ENCODE assay signal across 16 cellular contexts in genomic region chr22:22462813-22463567, GRCh38. TPM values are rescaled to one million over a fixed set of nuclear protein-coding genes. Genes with fewer than 3 reads are reported as not detected.
DNase-seq lines count a peak whose midpoint lies in the region; ATAC-seq, FAIRE-seq and TF ChIP-seq lines count a peak whose summit lies in the region.
"Had no signal": no experiment of that assay in that cellular context is flagged by ENCODE, and none has a peak within 500 bp of the region (broad histone marks: within the 10 kb centered on the region; RNA-seq: fewer than 3 reads in every experiment).

No MANE protein-coding gene starts in this region.

- H3K27ac ChIP-seq in A673 (ENCODE audit: low read depth, low read length, poor library complexity, severe bottlenecking) (no peak overlapping the region), H1 (ENCODE audit: low read depth, low read length) (no peak overlapping the region), stomach (no peak overlapping the region), coronary artery (no peak overlapping the region)

- no peak overlapping the region for H3K4me3 ChIP-seq in A673 (ENCODE audit: low read depth, low read length, poor library complexity, severe bottlenecking)
- H3K4me3 ChIP-seq in NB4 (ENCODE audit: low read depth, low read length) = no peak overlapping the region
- H3K4me3 ChIP-seq in H1 (ENCODE audit: extremely low read depth in 1 of 4, insufficient read depth in 2 of 4, low read depth in 3 of 4, low read length in 4 of 4) = no peak overlapping the region
- no peak overlapping the region for H3K4me3 ChIP-seq in stomach
- no peak overlapping the region for H3K4me3 ChIP-seq in coronary artery

- no peak for FAIRE-seq in H1 (lab: Jason Lieb, UNC)

- H3K18ac ChIP-seq in H1 (ENCODE audit: extremely low read depth, low read length) = no peak overlapping the region

- DNase-seq in A673 (ENCODE audit: low spot score) (peak; percentile 45), EH (ENCODE audit: low read depth) (peak; percentile 5), NB4 (ENCODE audit: low read depth) (peak; percentile 18), H1 (ENCODE audit: low read depth in 1 of 2, low spot score in 2 of 2) (no peak), stomach (no peak), coronary artery (ENCODE audit: low spot score) (no peak), NCI-H187 (lab: John Stamatoyannopoulos, UW) (no peak)
- DNase-seq: activated CD8-positive, alpha-beta T cell treated with anti-CD3 and anti-CD28 coated beads for 36 hours; activated naive CD8-positive, alpha-beta T cell treated with anti-CD3 and anti-CD28 coated beads, Interleukin-2, amount 10 ng/mL, durations not matched to agents 7 days and 5 days; DMS79; effector memory CD4-positive, alpha-beta T cell; NCI-H446 treated with DMSO at 0.1 percent for 48 hours; right cardiac atrium had no signal

- no peak for ATAC-seq in GM21529 (IDR thresholded peaks at IDR 0.05; ENCODE audit: unreplicated experiment)
- ATAC-seq: activated CD8-positive, alpha-beta T cell treated with anti-CD3 and anti-CD28 coated beads for 36 hours; right cardiac atrium had no signal

- H2BK12ac ChIP-seq in H1 (ENCODE audit: low read depth, low read length) = no peak overlapping the region

- H3K23ac ChIP-seq in H1 (ENCODE audit: insufficient read length) = no peak overlapping the region

- intact Hi-C loops in A673 (cut with micrococcal nuclease; ENCODE audit: unreplicated experiment) (no loop called here), stomach (cut with DNase I; ENCODE audit: low total_unique reads) (loop anchor here (10.0 kb wide), 1 partner anchor 62 kb away; the partner anchor contains the start of gene ZNF280A)

- H2AFZ ChIP-seq in H1 (ENCODE audit: low read length) = no peak overlapping the region

- H2BK15ac ChIP-seq in H1 (ENCODE audit: low read length) = no peak overlapping the region

- H3K36me3 ChIP-seq in A673 (ENCODE audit: insufficient read depth, low read length, poor library complexity, severe bottlenecking) (no peaks in the 10 kb centered on the region), H1 (ENCODE audit: control insufficient read depth in 2 of 4, insufficient read depth in 4 of 4, low read length in 3 of 4) (no peaks in the 10 kb centered on the region), stomach (no peaks in the 10 kb centered on the region)

- H4K8ac ChIP-seq in H1 (ENCODE audit: extremely low read depth, insufficient read depth, low read length) = no peak overlapping the region

- H3K56ac ChIP-seq in H1 (replicated peaks; ENCODE audit: insufficient read length, low read depth, low read length) = no peak overlapping the region

- no peaks in the 10 kb centered on the region for H3K79me1 ChIP-seq in H1 (ENCODE audit: low read depth, low read length)

- TF ChIP-seq POLR2A in NB4 (IDR thresholded peaks at IDR 0.05; ENCODE audit: extremely low read depth, insufficient read length) (no peak), H1 (IDR thresholded peaks at IDR 0.05; ENCODE audit: control extremely low read depth in 1 of 2, low read depth in 2 of 2, low read length in 2 of 2) (no peak), stomach (IDR thresholded peaks at IDR 0.05) (no peak)

- H3K4me2 ChIP-seq in H1 (ENCODE audit: insufficient read depth in 1 of 2, low read depth in 2 of 2, low read length in 2 of 2) = 0 out of 4 replicates have a peak overlapping the region, but pooled peaks of 1 of the 2 experiments have one; percentile 16

- H3K4me1 ChIP-seq in A673 (ENCODE audit: insufficient read depth, low read length, poor library complexity, severe bottlenecking) (no peaks in the 10 kb centered on the region), H1 (replicated peaks in 1 of 4; ENCODE audit: control insufficient read depth in 3 of 4, insufficient read depth in 4 of 4, low read length in 3 of 4) (peaks cover 0 to 20% (median 3%) of the 10 kb centered on the region in 4 experiments; a peak in 3 of 7 replicates), stomach (peaks cover 0 to 3% (median 0%) of the 10 kb centered on the region in 4 donors)

- no peaks in the 10 kb centered on the region for H4K20me1 ChIP-seq in H1 (replicated peaks in 1 of 2; ENCODE audit: control insufficient read depth in 1 of 2, insufficient read depth in 2 of 2, low read length in 2 of 2)

- H3K4ac ChIP-seq in H1 (replicated peaks; ENCODE audit: insufficient read length, low read depth, low read length) = no peak overlapping the region

- no peak overlapping the region for H2BK120ac ChIP-seq in H1 (replicated peaks; ENCODE audit: low read depth, low read length)

- POLR2A ChIA-PET in A673 (lab: Charles Lee; ENCODE audit: low non-redundant PET) = no interaction called here
- POLR2A ChIA-PET in H1 (lab: Charles Lee; ENCODE audit: partially characterized antibody) = interaction anchor here (0.7 kb wide), 1 partner anchor 41 kb away, joined by 3 read pairs; no protein-coding TSS in a partner anchor

- H3K9ac ChIP-seq in H1 (replicated peaks in 1 of 4; ENCODE audit: extremely low read depth in 1 of 4, low read depth in 3 of 4, low read length in 3 of 4) = no peak overlapping the region

- CTCF ChIA-PET in A673 (lab: Charles Lee) = interaction anchor here (1.0 kb wide), 1 partner anchor 922 kb away, joined by 3 read pairs; no protein-coding TSS in a partner anchor
- CTCF ChIA-PET in H1 (lab: Charles Lee; ENCODE audit: partially characterized antibody) = interaction anchor here (0.6 to 12.8 kb wide), 48 partner anchors 10 to 824 kb away, joined by 3 to 206 read pairs (median 4); no protein-coding TSS in a partner anchor

- peak; percentile 9 to 26; a peak in 1 of 4 replicates for TF ChIP-seq RAD21 in H1 (IDR thresholded peaks at IDR 0.05 in 1 of 2, conservative IDR thresholded peaks at IDR 0.05 in 1 of 2; ENCODE audit: low read depth in 2 of 2, low read length in 2 of 2)

- no peak overlapping the region for H3K14ac ChIP-seq in H1 (ENCODE audit: insufficient read length)

- H3K27me3 ChIP-seq in A673 (replicated peaks; ENCODE audit: insufficient read depth, low read depth, low read length, poor library complexity) = no peaks in the 10 kb centered on the region
- peaks cover 3 to 28% (median 19%) of the 10 kb centered on the region in 4 experiments; a peak in 5 of 7 replicates for H3K27me3 ChIP-seq in H1 (replicated peaks in 1 of 4; ENCODE audit: control insufficient read depth in 3 of 4, extremely low read depth in 1 of 4, insufficient read depth in 3 of 4, low read length in 3 of 4)
- peaks cover 0 to 55% (median 12%) of the 10 kb centered on the region in 3 donors for H3K27me3 ChIP-seq in stomach

- no TSS peak for BruUV-seq in A673 (replicated peaks; lab: Mats Ljungman, UMichigan)

- peak; percentile 52 for TF ChIP-seq CTCF in A673 (conservative IDR thresholded peaks at IDR 0.05; ENCODE audit: low read depth, low read length)
- peak; percentile 41 for TF ChIP-seq CTCF in NB4 (IDR thresholded peaks at IDR 0.05; ENCODE audit: low read depth, low read length)
- TF ChIP-seq CTCF in H1 (IDR thresholded peaks at IDR 0.05; ENCODE audit: control extremely low read depth in 1 of 3, insufficient read depth in 1 of 3, low read depth in 1 of 3, low read length in 3 of 3) = peak in 2 of 3 experiments; percentile 46 to 63; a peak in 3 of 4 replicates
- no peak for TF ChIP-seq CTCF in stomach (IDR thresholded peaks at IDR 0.05)
- no peak for TF ChIP-seq CTCF in coronary artery (IDR thresholded peaks at IDR 0.05)

- no peak overlapping the region for H4K5ac ChIP-seq in H1 (ENCODE audit: insufficient read length, low read depth, low read length)

- H2BK20ac ChIP-seq in H1 (ENCODE audit: low read length) = no peak overlapping the region

- H2BK5ac ChIP-seq in H1 (ENCODE audit: low read depth, low read length) = no peak overlapping the region

- H4K91ac ChIP-seq in H1 (replicated peaks; ENCODE audit: insufficient read length, low read length) = no peak overlapping the region

- H3K9me3 ChIP-seq in A673 (ENCODE audit: low read depth, low read length, poor library complexity, severe bottlenecking) (peaks cover 12% of the 10 kb centered on the region), H1 (ENCODE audit: insufficient read depth in 2 of 2, low read depth in 1 of 2, low read length in 1 of 2) (no peaks in the 10 kb centered on the region), stomach (peaks cover 21 to 31% (median 28%) of the 10 kb centered on the region in 4 donors)

- no peak overlapping the region for H2AK5ac ChIP-seq in H1 (ENCODE audit: low read depth, low read length)

- 50% methylated on average over 6 of the region's 6 CpGs; no CpG with 5 or more reads in 1 of the 2 experiments for WGBS in H1 (ENCODE audit: extremely low coverage in 1 of 2, insufficient coverage in 1 of 2, insufficient read length in 1 of 2, insufficient replicate concordance in 2 of 2, low coverage in 1 of 2, low lambda C conversion rate in 2 of 2, missing lambda C conversion rate in 1 of 2), 2 experiments
- 37 to 54% (median 50%) methylated on average over 6 of the region's 6 CpGs for WGBS in stomach, 5 donors

- TF ChIP-seq EP300 in H1 (IDR thresholded peaks at IDR 0.05; ENCODE audit: borderline replicate concordance in 1 of 2, low read depth in 2 of 2, low read length in 2 of 2) = no peak
- TF ChIP-seq EP300 in stomach (IDR thresholded peaks at IDR 0.05) = no peak

- no peaks in the 10 kb centered on the region for H3K79me2 ChIP-seq in H1 (ENCODE audit: control insufficient read depth in 1 of 2, insufficient read depth in 2 of 2, low read length in 2 of 2)

- H3K23me2 ChIP-seq in H1 (ENCODE audit: low read depth, low read length) = no peaks in the 10 kb centered on the region

RNA-seq across cellular contexts. Expression of gene ZNF280B, which starts 45.6 kb away (rescaled TPM):
- 7.7 and 7.8 TPM in 2 replicates for total RNA-seq in A673 (2021)
- 9.9 and 11.7 TPM in 2 replicates for total RNA-seq in H1 (2021; fragmentation: NEBNext Ultra II Directional; extraction: Animal tissue kit (Norgen Biotek cat#: 25700))
- 2.5 and 4.8 TPM in 2 replicates for polyA plus RNA-seq in H1 (2011; rRNA removed)
- 3.5 TPM for polyA plus RNA-seq in H1 (2011; cell fraction: cytosol; rRNA removed)
- 1.3 TPM for polyA plus RNA-seq in H1 (2011; cell fraction: nucleus; rRNA removed)
- polyA plus RNA-seq in H1 (2012, experiment 1 of 2) = 3.1 to 4.4 TPM (median 3.3 TPM) in 4 replicates
- 0.41 TPM for polyA plus RNA-seq in H1 (2012, experiment 2 of 2)
- polyA plus RNA-seq in H1 (2013, experiment 1 of 2) = 5.4 TPM
- polyA plus RNA-seq in H1 (2013, experiment 2 of 2) = 5.5 TPM
- polyA minus RNA-seq in H1 (2011; rRNA and poly(A)+ RNA removed) = 10.7 and 12.8 TPM in 2 replicates
- 6.8 TPM for polyA minus RNA-seq in H1 (2011; cell fraction: cytosol; rRNA and poly(A)+ RNA removed)
- polyA minus RNA-seq in H1 (2011; cell fraction: nucleus; rRNA and poly(A)+ RNA removed) = 9.2 TPM
- 1 to 10 TPM in 1 of 5 donors, under 1 TPM in 3, not detected in 1; under 0.01 to 1.3 (median 0.57) TPM for total RNA-seq in stomach
- polyA plus RNA-seq in stomach = under 1 TPM; 0.10 to 0.15 (median 0.12) TPM

RNA-seq across cellular contexts. Expression of gene ZNF280A, which starts 57.1 kb away (rescaled TPM):
- total RNA-seq in A673 (2021) (not detected in 2 replicates), stomach (not detected)
- total RNA-seq in H1 (2021; fragmentation: NEBNext Ultra II Directional; extraction: Animal tissue kit (Norgen Biotek cat#: 25700)) = 0.48 and 0.61 TPM in 2 replicates
- polyA plus RNA-seq in H1 (2011; rRNA removed) (0.06 and 0.09 TPM in 2 replicates), stomach (not detected)
- polyA plus RNA-seq in H1 (2011; cell fraction: cytosol; rRNA removed) = 0.17 TPM
- polyA plus RNA-seq in H1 (2011; cell fraction: nucleus; rRNA removed) = 0.09 TPM
- 0.13 to 0.45 TPM (median 0.29 TPM) in 4 replicates for polyA plus RNA-seq in H1 (2012, experiment 1 of 2)
- polyA plus RNA-seq in H1 (2012, experiment 2 of 2) = 0.09 TPM
- 0.20 TPM for polyA plus RNA-seq in H1 (2013, experiment 1 of 2)
- 0.20 TPM for polyA plus RNA-seq in H1 (2013, experiment 2 of 2)
- polyA minus RNA-seq in H1 (2011; rRNA and poly(A)+ RNA removed) = 0.50 and 0.66 TPM in 2 replicates
- 0.51 TPM for polyA minus RNA-seq in H1 (2011; cell fraction: cytosol; rRNA and poly(A)+ RNA removed)
- not detected for polyA minus RNA-seq in H1 (2011; cell fraction: nucleus; rRNA and poly(A)+ RNA removed)
- total RNA-seq: activated CD8-positive, alpha-beta T cell treated with anti-CD3 and anti-CD28 coated beads for 36 hours; activated naive CD8-positive, alpha-beta T cell treated with anti-CD3 and anti-CD28 coated beads, Interleukin-2, amount 10 ng/mL, durations not matched to agents 7 days and 5 days; right cardiac atrium; T-helper 1 cell treated with Interleukin-12 subunit alpha and Interleukin-12 subunit beta and Interleukin-4 antibody, amounts not matched to agents 30 ng/mL and 1 ng/mL, for 36 hours had no signal
- polyA plus RNA-seq: IgD-negative memory B cell, right cardiac atrium had no signal

Comparison
In these comparisons a context has a peak if more than half of its experiments do, and no peak if none do; other contexts are left out.
1. DNase-seq: peak in A673 (single experiment), EH (single experiment) and NB4 (single experiment); none in H1 (0 of 2), stomach (single experiment), coronary artery (single experiment) and NCI-H187 (0 of 2).
2. CTCF ChIP-seq: peak in A673 (single experiment), NB4 (single experiment) and H1 (2 of 3); none in stomach (0 of 7) and coronary artery (single experiment).